Comparison of ENCODE assay signal across 10 cellular contexts in genomic region chr14:68961781-68962584, GRCh38. TPM values are rescaled to one million over a fixed set of nuclear protein-coding genes. Genes with fewer than 3 reads are reported as not detected.
A peak's percentile ranks its signal among the peaks of the same experiment; 100 is the strongest.
DNase-seq lines count a peak whose midpoint lies in the region; ATAC-seq and FAIRE-seq lines count a peak whose summit lies in the region.
"Had no signal": no experiment of that assay in that cellular context is flagged by ENCODE, and none has a peak within 500 bp of the region (broad histone marks: within the 10 kb centered on the region; RNA-seq: fewer than 3 reads in every experiment).

No MANE protein-coding gene starts in this region.

- H3K4me1 Mint-ChIP-seq in activated T-cell treated with anti-CD3 and anti-CD28 coated beads, Interleukin-2, amount 50 U/mL, for 24 hours (ENCODE audit: low read depth) = peaks cover 96% of the 10 kb centered on the region
- H3K4me1 Mint-ChIP-seq in activated T-helper 1 cell treated with anti-CD3 and anti-CD28 coated beads, Interleukin-12 subunit alpha, Interleukin-12 subunit beta, Interleukin-2, Interleukin-4 antibody, amounts not matched to agents 30 ng/mL and 10 ng/mL and 1 ng/mL, durations not matched to agents 14 hours and 24 hours and 36 hours (ENCODE audit: low read depth) = peaks cover under 1% of the 10 kb centered on the region

- no peak overlapping the region for H3K4me3 Mint-ChIP-seq in activated T-cell treated with anti-CD3 and anti-CD28 coated beads, Interleukin-2, amount 50 U/mL, for 24 hours
- no peak overlapping the region for H3K4me3 Mint-ChIP-seq in activated T-helper 1 cell treated with anti-CD3 and anti-CD28 coated beads, Interleukin-12 subunit alpha, Interleukin-12 subunit beta, Interleukin-2, Interleukin-4 antibody, amounts not matched to agents 30 ng/mL and 10 ng/mL and 1 ng/mL, durations not matched to agents 14 hours and 24 hours and 36 hours
- H3K4me3 Mint-ChIP-seq: activated T-cell treated with anti-CD3 and anti-CD28 coated beads, Interleukin-2, amount 50 U/mL, for 4 hours had no signal

- no peak for DNase-seq in activated T-cell treated with anti-CD3 and anti-CD28 coated beads, Interleukin-2, amount 50 U/mL, for 24 hours
- no peak for DNase-seq in activated T-cell treated with anti-CD3 and anti-CD28 coated beads, Interleukin-2, amount 50 U/mL, for 48 hours
- DNase-seq in SW480 (ENCODE audit: low spot score) (peak; percentile 92), iPS-NIHi11 (ENCODE audit: low spot score) (peak; percentile 76), urothelium cell line (ENCODE audit: low spot score) (peak; percentile 99), amniotic stem cell (lab: John Stamatoyannopoulos, UW) (no peak)
- no peak for DNase-seq in activated T-helper 1 cell treated with anti-CD3 and anti-CD28 coated beads, Interleukin-12 subunit alpha, Interleukin-12 subunit beta, Interleukin-2, Interleukin-4 antibody, amounts not matched to agents 30 ng/mL and 10 ng/mL and 1 ng/mL, durations not matched to agents 14 hours and 24 hours and 36 hours (ENCODE audit: low spot score)
- DNase-seq: activated T-cell treated with anti-CD3 and anti-CD28 coated beads, Interleukin-2, amount 50 U/mL, for 4 hours; NCI-H2081 treated with DMSO at 0.1 percent for 48 hours had no signal

- peaks cover 20% of the 10 kb centered on the region for H3K36me3 Mint-ChIP-seq in activated T-cell treated with anti-CD3 and anti-CD28 coated beads, Interleukin-2, amount 50 U/mL, for 24 hours (ENCODE audit: low read depth)
- no peaks in the 10 kb centered on the region for H3K36me3 Mint-ChIP-seq in activated T-helper 1 cell treated with anti-CD3 and anti-CD28 coated beads, Interleukin-12 subunit alpha, Interleukin-12 subunit beta, Interleukin-2, Interleukin-4 antibody, amounts not matched to agents 30 ng/mL and 10 ng/mL and 1 ng/mL, durations not matched to agents 14 hours and 24 hours and 36 hours (ENCODE audit: low read depth)

- intact Hi-C loops in activated T-helper 1 cell treated with anti-CD3 and anti-CD28 coated beads, Interleukin-12 subunit alpha, Interleukin-12 subunit beta, Interleukin-2, Interleukin-4 antibody, amounts not matched to agents 30 ng/mL and 10 ng/mL and 1 ng/mL, durations not matched to agents 14 hours and 24 hours and 36 hours (cut with micrococcal nuclease) = no loop called here

- peak overlapping the region; percentile 66 for H3K27ac Mint-ChIP-seq in activated T-cell treated with anti-CD3 and anti-CD28 coated beads, Interleukin-2, amount 50 U/mL, for 24 hours
- no peak overlapping the region for H3K27ac Mint-ChIP-seq in activated T-helper 1 cell treated with anti-CD3 and anti-CD28 coated beads, Interleukin-12 subunit alpha, Interleukin-12 subunit beta, Interleukin-2, Interleukin-4 antibody, amounts not matched to agents 30 ng/mL and 10 ng/mL and 1 ng/mL, durations not matched to agents 14 hours and 24 hours and 36 hours

- no peak for ATAC-seq in GM18502 (IDR thresholded peaks at IDR 0.05; ENCODE audit: poor library complexity, unreplicated experiment)
- ATAC-seq: activated T-cell treated with anti-CD3 and anti-CD28 coated beads, Interleukin-2, amount 50 U/mL, for 4 hours had no signal

- peak; percentile 100 for FAIRE-seq in urothelium cell line (lab: Jason Lieb, UNC)

- no peaks in the 10 kb centered on the region for H3K9me3 Mint-ChIP-seq in activated T-cell treated with anti-CD3 and anti-CD28 coated beads, Interleukin-2, amount 50 U/mL, for 24 hours
- no peaks in the 10 kb centered on the region for H3K9me3 Mint-ChIP-seq in activated T-helper 1 cell treated with anti-CD3 and anti-CD28 coated beads, Interleukin-12 subunit alpha, Interleukin-12 subunit beta, Interleukin-2, Interleukin-4 antibody, amounts not matched to agents 30 ng/mL and 10 ng/mL and 1 ng/mL, durations not matched to agents 14 hours and 24 hours and 36 hours
- H3K9me3 Mint-ChIP-seq: activated T-cell treated with anti-CD3 and anti-CD28 coated beads, Interleukin-2, amount 50 U/mL, for 4 hours had no signal

- no peaks in the 10 kb centered on the region for H3K27me3 Mint-ChIP-seq in activated T-cell treated with anti-CD3 and anti-CD28 coated beads, Interleukin-2, amount 50 U/mL, for 24 hours
- no peaks in the 10 kb centered on the region for H3K27me3 Mint-ChIP-seq in activated T-helper 1 cell treated with anti-CD3 and anti-CD28 coated beads, Interleukin-12 subunit alpha, Interleukin-12 subunit beta, Interleukin-2, Interleukin-4 antibody, amounts not matched to agents 30 ng/mL and 10 ng/mL and 1 ng/mL, durations not matched to agents 14 hours and 24 hours and 36 hours (ENCODE audit: insufficient read depth)

RNA-seq across cellular contexts. Expression of gene ACTN1, which starts 17.1 kb away (rescaled TPM):
- 27.4 and 27.9 TPM in 2 replicates for total RNA-seq in activated T-helper 1 cell treated with anti-CD3 and anti-CD28 coated beads, Interleukin-12 subunit alpha, Interleukin-12 subunit beta, Interleukin-2, Interleukin-4 antibody, amounts not matched to agents 30 ng/mL and 10 ng/mL and 1 ng/mL, durations not matched to agents 14 hours and 24 hours and 36 hours

Comparison
In these comparisons a context has a peak if more than half of its experiments do, and no peak if none do; other contexts are left out.
1. DNase-seq: peak in SW480 (single experiment), iPS-NIHi11 (single experiment) and urothelium cell line (single experiment); none in activated T-cell treated with anti-CD3 and anti-CD28 coated beads, Interleukin-2, amount 50 U/mL, for 24 hours (single experiment), activated T-cell treated with anti-CD3 and anti-CD28 coated beads, Interleukin-2, amount 50 U/mL, for 48 hours (0 of 2), activated T-helper 1 cell treated with anti-CD3 and anti-CD28 coated beads, Interleukin-12 subunit alpha, Interleukin-12 subunit beta, Interleukin-2, Interleukin-4 antibody, amounts not matched to agents 30 ng/mL and 10 ng/mL and 1 ng/mL, durations not matched to agents 14 hours and 24 hours and 36 hours (single experiment) and amniotic stem cell (single experiment).